Comparison of ENCODE assay signal across 20 cellular contexts in genomic region chr6:25296980-25297379, GRCh38. TPM values are rescaled to one million over a fixed set of nuclear protein-coding genes. Genes with fewer than 3 reads are reported as not detected.
DNase-seq lines count a peak whose midpoint lies in the region; ATAC-seq and TF ChIP-seq lines count a peak whose summit lies in the region.
"Had no signal": no experiment of that assay in that cellular context is flagged by ENCODE, and none has a peak within 500 bp of the region (broad histone marks: within the 10 kb centered on the region; RNA-seq: fewer than 3 reads in every experiment).

No MANE protein-coding gene starts in this region.

- intact Hi-C loops in right cardiac atrium (cut with DNase I): no loop called here
- intact Hi-C loops in CD4-positive, alpha-beta T cell (cut with DNase I, micrococcal nuclease): no loop called here

- peak overlapping the region; percentile 14 for H3K4me2 ChIP-seq in GM23248 (ENCODE audit: unreplicated experiment)

- H3K9me3 Mint-ChIP-seq in CD4-positive, alpha-beta T cell: no peaks in the 10 kb centered on the region
- H3K9me3 Mint-ChIP-seq: brain, IgD-negative memory B cell had no signal

- H3K4me3 Mint-ChIP-seq in CD4-positive, alpha-beta T cell: no peak overlapping the region
- H3K4me3 Mint-ChIP-seq: B cell, brain had no signal

- H3K27me3 ChIP-seq in GM23248 (replicated peaks; ENCODE audit: insufficient read depth): no peaks in the 10 kb centered on the region
- H3K27me3 ChIP-seq in right cardiac atrium (ENCODE audit: control insufficient read depth, insufficient read depth): no peaks in the 10 kb centered on the region
- no peaks in the 10 kb centered on the region for H3K27me3 ChIP-seq in suprapubic skin
- no peaks in the 10 kb centered on the region for H3K27me3 ChIP-seq in CD4-positive, alpha-beta T cell (ENCODE audit: control insufficient read depth, insufficient read depth, low read length)
- no peaks in the 10 kb centered on the region for H3K27me3 ChIP-seq in brain microvascular endothelial cell (replicated peaks)

- no peaks in the 10 kb centered on the region for H3K9me2 ChIP-seq in GM23248 (ENCODE audit: insufficient read depth)

- peaks cover 14% of the 10 kb centered on the region for H3F3A ChIP-seq in GM23248 (ENCODE audit: insufficient read depth)

- no peaks in the 10 kb centered on the region for H3K27me3 Mint-ChIP-seq in CD4-positive, alpha-beta T cell
- H3K27me3 Mint-ChIP-seq: B cell, brain had no signal

- H3K9ac ChIP-seq in GM23248: no peak overlapping the region

- 70 to 81% methylated on average over 2 of the region's 2 CpGs for WGBS in GM23248 (ENCODE audit: low coverage in 1 of 2, low lambda C conversion rate in 2 of 2, missing lambda C conversion rate in 2 of 2), 2 experiments
- 36% methylated on average over 2 of the region's 2 CpGs for WGBS in right cardiac atrium
- WGBS in suprapubic skin: 69% methylated on average over 2 of the region's 2 CpGs

- ATAC-seq in right cardiac atrium: peak; percentile 92
- ATAC-seq in HG02970 (IDR thresholded peaks at IDR 0.05; ENCODE audit: low FRiP score, unreplicated experiment): no peak
- no peak for ATAC-seq in CD4-positive, alpha-beta T cell (ENCODE audit: poor library complexity)

- no peak overlapping the region for H3K27ac Mint-ChIP-seq in CD4-positive, alpha-beta T cell
- H3K27ac Mint-ChIP-seq: B cell, brain, IgD-negative memory B cell had no signal

- H2AFZ ChIP-seq in GM23248: no peak overlapping the region

- no peaks in the 10 kb centered on the region for H3K36me3 Mint-ChIP-seq in CD4-positive, alpha-beta T cell (ENCODE audit: low read depth)
- H3K36me3 Mint-ChIP-seq: brain had no signal

- H4K20me1 ChIP-seq in GM23248 (ENCODE audit: insufficient read depth): no peaks in the 10 kb centered on the region

- H3K4me1 Mint-ChIP-seq in CD4-positive, alpha-beta T cell (ENCODE audit: low read depth): peaks cover 31% of the 10 kb centered on the region

- H3K79me2 ChIP-seq in GM23248 (ENCODE audit: insufficient read depth): peaks cover 10% of the 10 kb centered on the region

- CTCF ChIA-PET in CD4-positive, alpha-beta T cell (lab: Charles Lee): no interaction called here

- in situ Hi-C loops in GM23248 (cut with MboI): no loop called here
- in situ Hi-C loops in brain microvascular endothelial cell (cut with HindIII; ENCODE audit: low pct_ligation_motif_present, low sequenced_read_pairs): no loop called here

- no peaks in the 10 kb centered on the region for H3K36me3 ChIP-seq in GM23248 (ENCODE audit: low read depth)
- H3K36me3 ChIP-seq in suprapubic skin: no peaks in the 10 kb centered on the region
- H3K36me3 ChIP-seq in brain microvascular endothelial cell (replicated peaks): no peaks in the 10 kb centered on the region

- H3K4me3 ChIP-seq in GM23248: no peak overlapping the region
- H3K4me3 ChIP-seq in coronary artery: peak overlapping the region; percentile 30
- H3K4me3 ChIP-seq in right cardiac atrium (ENCODE audit: low read length): no peak overlapping the region
- no peak overlapping the region for H3K4me3 ChIP-seq in suprapubic skin
- H3K4me3 ChIP-seq in brain microvascular endothelial cell (ENCODE audit: low read depth, low read length): no peak overlapping the region

- POLR2A ChIA-PET in CD4-positive, alpha-beta T cell (lab: Charles Lee): no interaction called here

- DNase-seq in GM23248 (peak; percentile 36), coronary artery (ENCODE audit: low spot score) (peak; percentile 80), right cardiac atrium (peak in 2 of 3 donors; percentile 49 to 76), suprapubic skin (ENCODE audit: low spot score in 2 of 2) (no peak), kidney glomerular epithelial cell (lab: John Stamatoyannopoulos, UW) (no peak), brain microvascular endothelial cell (no peak)
- no peak for DNase-seq in CD4-positive, alpha-beta T cell
- DNase-seq: activated CD4-positive, CD25-positive, alpha-beta regulatory T cell treated with anti-CD3 and anti-CD28 coated beads, Interleukin-2, amount 50 U/mL, for 72 hours; activated CD8-positive, alpha-beta memory T cell treated with anti-CD3 and anti-CD28 coated beads, Interleukin-2, amount 50 U/mL, for 4 hours; activated naive CD4-positive, alpha-beta T cell treated with Interleukin-2 at 50 U/mL for 16 hours; DMS 273 treated with DMSO at 0.1 percent for 48 hours; effector CD8-positive, alpha-beta T cell; NCI-H2171; stimulated activated CD4-positive, alpha-beta T cell treated with anti-CD3 and anti-CD28 coated beads, Interleukin-4, amount 100 ng/mL, for 1 hour; T-helper 2 cell had no signal

- H3K9me3 ChIP-seq in GM23248 (ENCODE audit: low read depth) (no peaks in the 10 kb centered on the region), right cardiac atrium (ENCODE audit: control insufficient read depth, low read length) (no peaks in the 10 kb centered on the region), suprapubic skin (no peaks in the 10 kb centered on the region)
- no peaks in the 10 kb centered on the region for H3K9me3 ChIP-seq in CD4-positive, alpha-beta T cell (ENCODE audit: control insufficient read depth, low read length)

- TF ChIP-seq CTCF in coronary artery (IDR thresholded peaks at IDR 0.05): no peak
- no peak for TF ChIP-seq CTCF in suprapubic skin (IDR thresholded peaks at IDR 0.05)
- TF ChIP-seq CTCF in CD4-positive, alpha-beta T cell (IDR thresholded peaks at IDR 0.05): no peak
- no peak for TF ChIP-seq CTCF in brain microvascular endothelial cell (IDR thresholded peaks at IDR 0.05; ENCODE audit: low read depth, low read length, missing control alignments)

- no peak for TF ChIP-seq EP300 in suprapubic skin (IDR thresholded peaks at IDR 0.05)

- H3K4me1 ChIP-seq in GM23248 (ENCODE audit: insufficient read depth) (peaks cover 23% of the 10 kb centered on the region), right cardiac atrium (ENCODE audit: control insufficient read depth, insufficient read depth, low read length) (peaks cover 14% of the 10 kb centered on the region), suprapubic skin (peaks cover 30% of the 10 kb centered on the region)

- no peak for TF ChIP-seq POLR2A in suprapubic skin (IDR thresholded peaks at IDR 0.05)

- H3K27ac ChIP-seq in GM23248 (no peak overlapping the region), coronary artery (peak overlapping the region; percentile 88 to 94), right cardiac atrium (ENCODE audit: low read length) (peak overlapping the region; percentile 65), suprapubic skin (peak overlapping the region; percentile 58), brain microvascular endothelial cell (no peak overlapping the region)
- H3K27ac ChIP-seq in CD4-positive, alpha-beta T cell (ENCODE audit: low read depth, low read length): no peak overlapping the region
- H3K27ac ChIP-seq: RWPE1 had no signal

RNA-seq across cellular contexts. Expression of gene CARMIL1, which starts 17.8 kb away (rescaled TPM):
- 6.3 and 10.9 TPM in 2 replicates for total RNA-seq in GM23248 (2014; rRNA removed; shearing (Covaris generic))
- polyA plus RNA-seq in GM23248 (2016; fragmentation: Nextera tagmentation; extraction: Ambion mirVana): 11.0 and 11.9 TPM in 2 replicates
- total RNA-seq in right cardiac atrium: 10 to 100 TPM; 16.8 to 19.8 (median 18.1) TPM
- polyA plus RNA-seq in right cardiac atrium: 9.5 TPM
- 10 to 100 TPM; 13.6 to 33.2 (median 22.2) TPM for total RNA-seq in suprapubic skin
- 1 to 10 TPM; 3.9 to 4.7 TPM for total RNA-seq in CD4-positive, alpha-beta T cell

Comparison
In these comparisons a context has a peak if more than half of its experiments do, and no peak if none do; other contexts are left out.
1. DNase-seq: peak in GM23248 (single experiment), coronary artery (single experiment) and right cardiac atrium (2 of 3); none in suprapubic skin (0 of 2), kidney glomerular epithelial cell (single experiment), CD4-positive, alpha-beta T cell (0 of 10) and brain microvascular endothelial cell (single experiment).
2. H3K27ac ChIP-seq: peak in coronary artery (2 of 2), right cardiac atrium (single experiment) and suprapubic skin (single experiment); none in GM23248 (single experiment), CD4-positive, alpha-beta T cell (single experiment) and brain microvascular endothelial cell (single experiment).
3. ATAC-seq: peak in right cardiac atrium (2 of 2); none in HG02970 (single experiment) and CD4-positive, alpha-beta T cell (single experiment).